1 cellular context compared by ENCODE assay signal in genomic region chr5:149220750-149221149, GRCh38.
A peak's percentile ranks its signal among the peaks of the same experiment; 100 is the strongest.
TF ChIP-seq lines count a peak whose summit lies in the region.

No MANE protein-coding gene starts in this region.

TF ChIP-seq in HepG2, 621 proteins besides CTCF, POLR2A, EP300 and RAD21 (continued from another document):
- TF ChIP-seq, protein P1, sequence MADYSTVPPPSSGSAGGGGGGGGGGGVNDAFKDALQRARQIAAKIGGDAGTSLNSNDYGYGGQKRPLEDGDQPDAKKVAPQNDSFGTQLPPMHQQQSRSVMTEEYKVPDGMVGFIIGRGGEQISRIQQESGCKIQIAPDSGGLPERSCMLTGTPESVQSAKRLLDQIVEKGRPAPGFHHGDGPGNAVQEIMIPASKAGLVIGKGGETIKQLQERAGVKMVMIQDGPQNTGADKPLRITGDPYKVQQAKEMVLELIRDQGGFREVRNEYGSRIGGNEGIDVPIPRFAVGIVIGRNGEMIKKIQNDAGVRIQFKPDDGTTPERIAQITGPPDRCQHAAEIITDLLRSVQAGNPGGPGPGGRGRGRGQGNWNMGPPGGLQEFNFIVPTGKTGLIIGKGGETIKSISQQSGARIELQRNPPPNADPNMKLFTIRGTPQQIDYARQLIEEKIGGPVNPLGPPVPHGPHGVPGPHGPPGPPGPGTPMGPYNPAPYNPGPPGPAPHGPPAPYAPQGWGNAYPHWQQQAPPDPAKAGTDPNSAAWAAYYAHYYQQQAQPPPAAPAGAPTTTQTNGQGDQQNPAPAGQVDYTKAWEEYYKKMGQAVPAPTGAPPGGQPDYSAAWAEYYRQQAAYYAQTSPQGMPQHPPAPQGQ (CRISPR knock-in tag; IDR thresholded peaks at IDR 0.05; ENCODE audit: borderline replicate concordance): no peak
- no peak for TF ChIP-seq ZFYVE20 (CRISPR knock-in tag; IDR thresholded peaks at IDR 0.05; ENCODE audit: borderline replicate concordance, low read depth)
- no peak for TF ChIP-seq HCFC1 (IDR thresholded peaks at IDR 0.05; ENCODE audit: low read depth, low read length)
- TF ChIP-seq, protein P2, sequence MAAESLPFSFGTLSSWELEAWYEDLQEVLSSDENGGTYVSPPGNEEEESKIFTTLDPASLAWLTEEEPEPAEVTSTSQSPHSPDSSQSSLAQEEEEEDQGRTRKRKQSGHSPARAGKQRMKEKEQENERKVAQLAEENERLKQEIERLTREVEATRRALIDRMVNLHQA (CRISPR knock-in tag; IDR thresholded peaks at IDR 0.05): no peak
- TF ChIP-seq HOXA9 (CRISPR knock-in tag; IDR thresholded peaks at IDR 0.05; ENCODE audit: borderline replicate concordance): no peak
- no peak for TF ChIP-seq FOXC1 (CRISPR knock-in tag; IDR thresholded peaks at IDR 0.05; ENCODE audit: borderline replicate concordance)
- TF ChIP-seq ZNF33B (CRISPR knock-in tag; IDR thresholded peaks at IDR 0.05): no peak
- TF ChIP-seq ZNF335 (CRISPR knock-in tag; IDR thresholded peaks at IDR 0.05): no peak
- no peak for TF ChIP-seq HDAC1 (CRISPR knock-in tag; IDR thresholded peaks at IDR 0.05)
- no peak for TF ChIP-seq SOX6 (IDR thresholded peaks at IDR 0.05)
- TF ChIP-seq SOX6 (CRISPR knock-in tag; IDR thresholded peaks at IDR 0.05): peak; percentile 53; the same call in 1 of the 2 replicates
- TF ChIP-seq YEATS2 (CRISPR knock-in tag; IDR thresholded peaks at IDR 0.05; ENCODE audit: borderline replicate concordance): no peak
- peak; percentile 50; the same call in 1 of the 2 replicates for TF ChIP-seq FOXA3 (CRISPR knock-in tag; IDR thresholded peaks at IDR 0.05)
- peak; percentile 55 for TF ChIP-seq XRCC5 (optimal IDR thresholded peaks at IDR 0.05; ENCODE audit: low read length)
- TF ChIP-seq RBFOX2 (IDR thresholded peaks at IDR 0.05; ENCODE audit: low read depth, low read length): no peak
